1 cellular context compared by ENCODE assay signal in the genomic region with DNA sequence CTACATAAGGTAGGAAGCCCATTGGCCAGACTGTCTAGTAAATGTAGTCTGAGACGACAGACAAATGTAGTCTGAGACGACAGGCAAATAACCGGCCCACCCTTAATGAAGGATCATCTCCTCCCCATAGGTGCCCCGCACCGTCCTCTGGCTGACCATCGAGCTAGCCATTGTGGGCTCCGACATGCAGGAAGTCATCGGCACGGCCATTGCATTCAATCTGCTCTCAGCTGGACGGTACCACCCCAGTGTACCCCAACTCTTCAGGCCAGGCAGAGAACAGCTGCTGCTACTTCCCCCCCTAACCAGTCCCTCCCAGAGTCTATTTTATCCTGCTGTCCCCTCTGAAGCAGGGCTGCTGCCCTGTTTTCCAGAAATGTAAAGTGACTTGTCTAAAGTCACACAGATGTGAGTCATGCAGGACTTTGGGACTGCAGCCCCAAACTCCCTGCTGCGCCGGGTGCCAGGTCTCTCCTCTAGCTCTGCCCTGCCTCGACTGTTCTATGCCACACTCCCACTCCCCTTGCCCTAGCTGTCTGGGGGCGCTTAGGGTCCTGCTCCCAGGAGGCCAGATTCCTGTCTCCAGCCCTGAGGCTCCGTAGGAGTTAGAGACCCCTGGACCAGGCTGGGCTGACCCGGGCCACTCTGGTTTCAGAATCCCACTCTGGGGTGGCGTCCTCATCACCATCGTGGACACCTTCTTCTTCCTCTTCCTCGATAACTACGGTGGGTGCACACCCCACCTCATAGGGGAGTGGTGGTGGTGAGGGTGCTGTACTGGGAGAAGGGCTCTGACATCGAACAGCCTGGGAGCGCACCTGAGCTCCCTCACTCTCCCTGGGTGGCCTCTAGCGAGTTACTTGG.
TF ChIP-seq lines count a peak whose summit lies in the region.

No MANE protein-coding gene starts in this region.

TF ChIP-seq in HepG2, 621 proteins besides CTCF, POLR2A, EP300 and RAD21 (continued from another document and continues in another):
- TF ChIP-seq, protein P1, sequence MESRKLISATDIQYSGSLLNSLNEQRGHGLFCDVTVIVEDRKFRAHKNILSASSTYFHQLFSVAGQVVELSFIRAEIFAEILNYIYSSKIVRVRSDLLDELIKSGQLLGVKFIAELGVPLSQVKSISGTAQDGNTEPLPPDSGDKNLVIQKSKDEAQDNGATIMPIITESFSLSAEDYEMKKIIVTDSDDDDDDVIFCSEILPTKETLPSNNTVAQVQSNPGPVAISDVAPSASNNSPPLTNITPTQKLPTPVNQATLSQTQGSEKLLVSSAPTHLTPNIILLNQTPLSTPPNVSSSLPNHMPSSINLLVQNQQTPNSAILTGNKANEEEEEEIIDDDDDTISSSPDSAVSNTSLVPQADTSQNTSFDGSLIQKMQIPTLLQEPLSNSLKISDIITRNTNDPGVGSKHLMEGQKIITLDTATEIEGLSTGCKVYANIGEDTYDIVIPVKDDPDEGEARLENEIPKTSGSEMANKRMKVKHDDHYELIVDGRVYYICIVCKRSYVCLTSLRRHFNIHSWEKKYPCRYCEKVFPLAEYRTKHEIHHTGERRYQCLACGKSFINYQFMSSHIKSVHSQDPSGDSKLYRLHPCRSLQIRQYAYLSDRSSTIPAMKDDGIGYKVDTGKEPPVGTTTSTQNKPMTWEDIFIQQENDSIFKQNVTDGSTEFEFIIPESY (CRISPR knock-in tag; IDR thresholded peaks at IDR 0.05), result no peak
- no peak for TF ChIP-seq HNRNPK (IDR thresholded peaks at IDR 0.05; ENCODE audit: low read depth, low read length, poor library complexity, severe bottlenecking)
- peak; percentile 16; the same call in 1 of the 2 replicates for TF ChIP-seq SP4 (CRISPR knock-in tag; IDR thresholded peaks at IDR 0.05)
- TF ChIP-seq, protein P2, sequence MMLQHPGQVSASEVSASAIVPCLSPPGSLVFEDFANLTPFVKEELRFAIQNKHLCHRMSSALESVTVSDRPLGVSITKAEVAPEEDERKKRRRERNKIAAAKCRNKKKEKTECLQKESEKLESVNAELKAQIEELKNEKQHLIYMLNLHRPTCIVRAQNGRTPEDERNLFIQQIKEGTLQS (CRISPR knock-in tag; IDR thresholded peaks at IDR 0.05), result no peak
- TF ChIP-seq ZNF839 (CRISPR knock-in tag; IDR thresholded peaks at IDR 0.05; ENCODE audit: borderline replicate concordance), result 0 out of 2 replicates have a peak, but pooled peaks have one; percentile 46
- TF ChIP-seq ERF (CRISPR knock-in tag; IDR thresholded peaks at IDR 0.05), result no peak
- TF ChIP-seq ZFP62 (CRISPR knock-in tag; IDR thresholded peaks at IDR 0.05), result no peak
- TF ChIP-seq ZNF605 (CRISPR knock-in tag; IDR thresholded peaks at IDR 0.05), result no peak
- no peak for TF ChIP-seq SETDB1 (CRISPR knock-in tag; IDR thresholded peaks at IDR 0.05; ENCODE audit: borderline replicate concordance)
- TF ChIP-seq GLI4 (CRISPR knock-in tag; IDR thresholded peaks at IDR 0.05; ENCODE audit: borderline replicate concordance), result 0 out of 2 replicates have a peak, but pooled peaks have one; percentile 80
- TF ChIP-seq, protein P3, sequence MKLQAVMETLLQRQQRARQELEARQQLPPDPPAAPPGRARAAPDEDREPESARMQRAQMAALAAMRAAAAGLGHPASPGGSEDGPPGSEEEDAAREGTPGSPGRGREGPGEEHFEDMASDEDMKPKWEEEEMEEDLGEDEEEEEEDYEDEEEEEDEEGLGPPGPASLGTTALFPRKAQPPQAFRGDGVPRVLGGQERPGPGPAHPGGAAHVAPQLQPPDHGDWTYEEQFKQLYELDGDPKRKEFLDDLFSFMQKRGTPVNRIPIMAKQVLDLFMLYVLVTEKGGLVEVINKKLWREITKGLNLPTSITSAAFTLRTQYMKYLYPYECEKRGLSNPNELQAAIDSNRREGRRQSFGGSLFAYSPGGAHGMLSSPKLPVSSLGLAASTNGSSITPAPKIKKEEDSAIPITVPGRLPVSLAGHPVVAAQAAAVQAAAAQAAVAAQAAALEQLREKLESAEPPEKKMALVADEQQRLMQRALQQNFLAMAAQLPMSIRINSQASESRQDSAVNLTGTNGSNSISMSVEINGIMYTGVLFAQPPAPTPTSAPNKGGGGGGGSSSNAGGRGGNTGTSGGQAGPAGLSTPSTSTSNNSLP (IDR thresholded peaks at IDR 0.05; ENCODE audit: low read depth, low read length), result no peak
- TF ChIP-seq, protein P4, sequence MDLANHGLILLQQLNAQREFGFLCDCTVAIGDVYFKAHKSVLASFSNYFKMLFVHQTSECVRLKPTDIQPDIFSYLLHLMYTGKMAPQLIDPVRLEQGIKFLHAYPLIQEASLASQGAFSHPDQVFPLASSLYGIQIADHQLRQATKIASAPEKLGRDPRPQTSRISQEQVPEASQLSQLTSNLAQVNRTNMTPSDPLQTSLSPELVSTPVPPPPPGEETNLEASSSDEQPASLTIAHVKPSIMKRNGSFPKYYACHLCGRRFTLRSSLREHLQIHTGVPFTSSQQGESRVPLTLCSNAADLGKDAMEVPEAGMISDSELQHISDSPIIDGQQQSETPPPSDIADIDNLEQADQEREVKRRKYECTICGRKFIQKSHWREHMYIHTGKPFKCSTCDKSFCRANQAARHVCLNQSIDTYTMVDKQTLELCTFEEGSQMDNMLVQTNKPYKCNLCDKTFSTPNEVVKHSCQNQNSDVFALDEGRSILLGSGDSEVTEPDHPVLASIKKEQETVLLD (CRISPR knock-in tag; IDR thresholded peaks at IDR 0.05; ENCODE audit: low read depth), result no peak
- TF ChIP-seq PTBP1 (IDR thresholded peaks at IDR 0.05; ENCODE audit: low read depth, low read length, poor library complexity, severe bottlenecking), result no peak
- TF ChIP-seq NRL (CRISPR knock-in tag; IDR thresholded peaks at IDR 0.05; ENCODE audit: borderline replicate concordance), result peak; percentile 68; the same call in 1 of the 2 replicates
- TF ChIP-seq MIER3 (CRISPR knock-in tag; IDR thresholded peaks at IDR 0.05; ENCODE audit: borderline replicate concordance), result no peak
- TF ChIP-seq, protein P5, sequence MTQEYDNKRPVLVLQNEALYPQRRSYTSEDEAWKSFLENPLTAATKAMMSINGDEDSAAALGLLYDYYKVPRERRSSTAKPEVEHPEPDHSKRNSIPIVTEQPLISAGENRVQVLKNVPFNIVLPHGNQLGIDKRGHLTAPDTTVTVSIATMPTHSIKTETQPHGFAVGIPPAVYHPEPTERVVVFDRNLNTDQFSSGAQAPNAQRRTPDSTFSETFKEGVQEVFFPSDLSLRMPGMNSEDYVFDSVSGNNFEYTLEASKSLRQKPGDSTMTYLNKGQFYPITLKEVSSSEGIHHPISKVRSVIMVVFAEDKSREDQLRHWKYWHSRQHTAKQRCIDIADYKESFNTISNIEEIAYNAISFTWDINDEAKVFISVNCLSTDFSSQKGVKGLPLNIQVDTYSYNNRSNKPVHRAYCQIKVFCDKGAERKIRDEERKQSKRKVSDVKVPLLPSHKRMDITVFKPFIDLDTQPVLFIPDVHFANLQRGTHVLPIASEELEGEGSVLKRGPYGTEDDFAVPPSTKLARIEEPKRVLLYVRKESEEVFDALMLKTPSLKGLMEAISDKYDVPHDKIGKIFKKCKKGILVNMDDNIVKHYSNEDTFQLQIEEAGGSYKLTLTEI (CRISPR knock-in tag; conservative IDR thresholded peaks at IDR 0.05), result no peak
- TF ChIP-seq NFATC3 (CRISPR knock-in tag; IDR thresholded peaks at IDR 0.05), result 0 out of 2 replicates have a peak, but pooled peaks have one; percentile 77
- TF ChIP-seq, protein P6, sequence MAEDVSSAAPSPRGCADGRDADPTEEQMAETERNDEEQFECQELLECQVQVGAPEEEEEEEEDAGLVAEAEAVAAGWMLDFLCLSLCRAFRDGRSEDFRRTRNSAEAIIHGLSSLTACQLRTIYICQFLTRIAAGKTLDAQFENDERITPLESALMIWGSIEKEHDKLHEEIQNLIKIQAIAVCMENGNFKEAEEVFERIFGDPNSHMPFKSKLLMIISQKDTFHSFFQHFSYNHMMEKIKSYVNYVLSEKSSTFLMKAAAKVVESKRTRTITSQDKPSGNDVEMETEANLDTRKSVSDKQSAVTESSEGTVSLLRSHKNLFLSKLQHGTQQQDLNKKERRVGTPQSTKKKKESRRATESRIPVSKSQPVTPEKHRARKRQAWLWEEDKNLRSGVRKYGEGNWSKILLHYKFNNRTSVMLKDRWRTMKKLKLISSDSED (CRISPR knock-in tag; IDR thresholded peaks at IDR 0.05), result no peak
- no peak for TF ChIP-seq SMARCC2 (IDR thresholded peaks at IDR 0.05)
- no peak for TF ChIP-seq ZNF672 (CRISPR knock-in tag; IDR thresholded peaks at IDR 0.05)
- no peak for TF ChIP-seq RBM22 (optimal IDR thresholded peaks at IDR 0.05; ENCODE audit: low read length)
- TF ChIP-seq HNRNPL (IDR thresholded peaks at IDR 0.05; ENCODE audit: low read depth, low read length), result no peak
- TF ChIP-seq, protein P7, sequence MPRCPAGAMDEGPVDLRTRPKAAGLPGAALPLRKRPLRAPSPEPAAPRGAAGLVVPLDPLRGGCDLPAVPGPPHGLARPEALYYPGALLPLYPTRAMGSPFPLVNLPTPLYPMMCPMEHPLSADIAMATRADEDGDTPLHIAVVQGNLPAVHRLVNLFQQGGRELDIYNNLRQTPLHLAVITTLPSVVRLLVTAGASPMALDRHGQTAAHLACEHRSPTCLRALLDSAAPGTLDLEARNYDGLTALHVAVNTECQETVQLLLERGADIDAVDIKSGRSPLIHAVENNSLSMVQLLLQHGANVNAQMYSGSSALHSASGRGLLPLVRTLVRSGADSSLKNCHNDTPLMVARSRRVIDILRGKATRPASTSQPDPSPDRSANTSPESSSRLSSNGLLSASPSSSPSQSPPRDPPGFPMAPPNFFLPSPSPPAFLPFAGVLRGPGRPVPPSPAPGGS (CRISPR knock-in tag; IDR thresholded peaks at IDR 0.05), result no peak
- TF ChIP-seq, protein P8, sequence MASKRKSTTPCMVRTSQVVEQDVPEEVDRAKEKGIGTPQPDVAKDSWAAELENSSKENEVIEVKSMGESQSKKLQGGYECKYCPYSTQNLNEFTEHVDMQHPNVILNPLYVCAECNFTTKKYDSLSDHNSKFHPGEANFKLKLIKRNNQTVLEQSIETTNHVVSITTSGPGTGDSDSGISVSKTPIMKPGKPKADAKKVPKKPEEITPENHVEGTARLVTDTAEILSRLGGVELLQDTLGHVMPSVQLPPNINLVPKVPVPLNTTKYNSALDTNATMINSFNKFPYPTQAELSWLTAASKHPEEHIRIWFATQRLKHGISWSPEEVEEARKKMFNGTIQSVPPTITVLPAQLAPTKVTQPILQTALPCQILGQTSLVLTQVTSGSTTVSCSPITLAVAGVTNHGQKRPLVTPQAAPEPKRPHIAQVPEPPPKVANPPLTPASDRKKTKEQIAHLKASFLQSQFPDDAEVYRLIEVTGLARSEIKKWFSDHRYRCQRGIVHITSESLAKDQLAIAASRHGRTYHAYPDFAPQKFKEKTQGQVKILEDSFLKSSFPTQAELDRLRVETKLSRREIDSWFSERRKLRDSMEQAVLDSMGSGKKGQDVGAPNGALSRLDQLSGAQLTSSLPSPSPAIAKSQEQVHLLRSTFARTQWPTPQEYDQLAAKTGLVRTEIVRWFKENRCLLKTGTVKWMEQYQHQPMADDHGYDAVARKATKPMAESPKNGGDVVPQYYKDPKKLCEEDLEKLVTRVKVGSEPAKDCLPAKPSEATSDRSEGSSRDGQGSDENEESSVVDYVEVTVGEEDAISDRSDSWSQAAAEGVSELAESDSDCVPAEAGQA (IDR thresholded peaks at IDR 0.05; ENCODE audit: low read depth), result no peak
- TF ChIP-seq, protein P8 (CRISPR knock-in tag; IDR thresholded peaks at IDR 0.05; ENCODE audit: borderline replicate concordance), result no peak
- no peak for TF ChIP-seq NFYB (CRISPR knock-in tag; IDR thresholded peaks at IDR 0.05)
- TF ChIP-seq ZNF572 (CRISPR knock-in tag; IDR thresholded peaks at IDR 0.05), result peak; percentile 90; the same call in 1 of the 2 replicates
- TF ChIP-seq ZFP1 (CRISPR knock-in tag; IDR thresholded peaks at IDR 0.05), result no peak
- no peak for TF ChIP-seq TAF1 (CRISPR knock-in tag; IDR thresholded peaks at IDR 0.05)
- no peak for TF ChIP-seq PHB2 (IDR thresholded peaks at IDR 0.05; ENCODE audit: partially characterized antibody)
- TF ChIP-seq ZNF550 (CRISPR knock-in tag; IDR thresholded peaks at IDR 0.05; ENCODE audit: borderline replicate concordance), result peak; percentile 90; the same call in 1 of the 2 replicates
- TF ChIP-seq, protein P9, sequence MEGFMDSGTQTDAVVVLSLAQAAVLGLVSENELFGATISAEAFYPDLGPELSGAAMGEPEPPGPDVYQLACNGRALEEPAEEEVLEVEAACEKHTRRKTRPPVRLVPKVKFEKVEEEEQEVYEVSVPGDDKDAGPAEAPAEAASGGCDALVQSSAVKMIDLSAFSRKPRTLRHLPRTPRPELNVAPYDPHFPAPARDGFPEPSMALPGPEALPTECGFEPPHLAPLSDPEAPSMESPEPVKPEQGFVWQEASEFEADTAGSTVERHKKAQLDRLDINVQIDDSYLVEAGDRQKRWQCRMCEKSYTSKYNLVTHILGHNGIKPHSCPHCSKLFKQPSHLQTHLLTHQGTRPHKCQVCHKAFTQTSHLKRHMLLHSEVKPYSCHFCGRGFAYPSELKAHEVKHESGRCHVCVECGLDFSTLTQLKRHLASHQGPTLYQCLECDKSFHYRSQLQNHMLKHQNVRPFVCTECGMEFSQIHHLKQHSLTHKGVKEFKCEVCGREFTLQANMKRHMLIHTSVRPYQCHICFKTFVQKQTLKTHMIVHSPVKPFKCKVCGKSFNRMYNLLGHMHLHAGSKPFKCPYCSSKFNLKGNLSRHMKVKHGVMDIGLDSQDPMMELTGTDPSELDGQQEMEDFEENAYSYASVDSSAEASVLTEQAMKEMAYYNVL (CRISPR knock-in tag; IDR thresholded peaks at IDR 0.05; ENCODE audit: borderline replicate concordance), result no peak
- TF ChIP-seq TARDBP (CRISPR knock-in tag; IDR thresholded peaks at IDR 0.05), result no peak
- no peak for TF ChIP-seq ZNF644 (CRISPR knock-in tag; IDR thresholded peaks at IDR 0.05; ENCODE audit: low read depth)
- TF ChIP-seq, protein P10, sequence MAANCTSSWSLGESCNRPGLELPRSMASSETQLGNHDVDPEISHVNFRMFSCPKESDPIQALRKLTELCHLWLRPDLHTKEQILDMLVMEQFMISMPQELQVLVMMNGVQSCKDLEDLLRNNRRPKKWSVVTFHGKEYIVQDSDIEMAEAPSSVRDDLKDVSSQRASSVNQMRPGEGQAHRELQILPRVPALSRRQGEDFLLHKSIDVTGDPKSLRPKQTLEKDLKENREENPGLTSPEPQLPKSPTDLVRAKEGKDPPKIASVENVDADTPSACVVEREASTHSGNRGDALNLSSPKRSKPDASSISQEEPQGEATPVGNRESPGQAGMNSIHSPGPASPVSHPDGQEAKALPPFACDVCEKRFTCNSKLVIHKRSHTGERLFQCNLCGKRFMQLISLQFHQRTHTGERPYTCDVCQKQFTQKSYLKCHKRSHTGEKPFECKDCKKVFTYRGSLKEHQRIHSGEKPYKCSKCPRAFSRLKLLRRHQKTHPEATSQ (CRISPR knock-in tag; IDR thresholded peaks at IDR 0.05; ENCODE audit: borderline replicate concordance), result no peak
- TF ChIP-seq MBNL3 (CRISPR knock-in tag; conservative IDR thresholded peaks at IDR 0.05), result no peak
